In genomic region chr6:131731224-131731623, GRCh38 we compare ENCODE assay signal across 1 cellular context.
TF ChIP-seq lines count a peak whose summit lies in the region.

No MANE protein-coding gene starts in this region.

TF ChIP-seq in GM23338, 12 proteins besides CTCF, POLR2A, EP300 and RAD21 (continued from another document):
- TF ChIP-seq REST (IDR thresholded peaks at IDR 0.05; ENCODE audit: unreplicated experiment) (no peak), ZNF331 (CRISPR knock-in tag; IDR thresholded peaks at IDR 0.05; ENCODE audit: low read depth) (no peak)
